Comparison of ENCODE assay signal across 12 cellular contexts in the genomic region with DNA sequence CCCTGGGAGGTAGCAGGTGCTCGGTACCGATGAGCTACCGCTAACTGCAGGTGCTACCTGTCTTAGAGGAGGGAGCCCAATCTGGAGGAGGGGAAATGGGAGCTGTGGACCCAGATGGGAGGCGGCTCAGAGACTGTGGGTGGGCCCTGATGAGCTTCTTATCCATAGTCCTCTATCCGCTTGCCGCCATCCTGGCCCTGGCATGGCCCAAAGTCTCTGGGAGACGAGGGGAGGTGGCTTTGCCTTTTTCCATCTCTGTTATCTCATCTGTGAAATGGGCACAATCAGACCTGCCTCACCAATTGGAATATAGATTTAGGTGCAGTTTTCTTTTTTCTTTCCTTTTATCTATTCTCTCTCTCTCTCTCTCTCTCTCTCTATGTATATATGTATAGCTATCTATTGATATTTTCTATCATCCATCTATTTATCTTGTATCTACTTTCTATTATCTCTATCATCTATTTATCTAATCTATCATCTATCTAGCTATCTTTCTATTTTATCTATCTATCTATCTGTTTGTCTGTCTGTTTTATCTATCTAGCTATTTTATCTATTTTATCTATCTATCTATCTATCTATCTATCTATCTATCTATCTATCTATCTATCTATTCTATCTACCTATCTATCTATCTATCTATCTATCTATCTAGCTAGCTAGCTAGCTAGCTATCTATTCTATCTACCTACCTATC. TPM values are rescaled to one million over a fixed set of nuclear protein-coding genes. Genes with fewer than 3 reads are reported as not detected.
A peak's percentile ranks its signal among the peaks of the same experiment; 100 is the strongest.
DNase-seq lines count a peak whose midpoint lies in the region; ATAC-seq and TF ChIP-seq lines count a peak whose summit lies in the region.
"Had no signal": no experiment of that assay in that cellular context is flagged by ENCODE, and none has a peak within 500 bp of the region (broad histone marks: within the 10 kb centered on the region; RNA-seq: fewer than 3 reads in every experiment).

No MANE protein-coding gene starts in this region.

- H3K4me3 ChIP-seq in BLaER1 (no peak overlapping the region), GM23338 (no peak overlapping the region), prostate gland (no peak overlapping the region), HAP-1 (no peak overlapping the region)

- H2AFZ ChIP-seq in GM23338, result no peak overlapping the region

- H3K27me3 Mint-ChIP-seq in GM23338 (ENCODE audit: insufficient read depth, low read depth, poor library complexity) (peaks cover 14% of the 10 kb centered on the region), endothelial cell (ENCODE audit: unreplicated experiment) (peaks cover 24% of the 10 kb centered on the region)

- H3K4me1 ChIP-seq in BLaER1 (peaks cover 69% of the 10 kb centered on the region), GM23338 (ENCODE audit: insufficient read depth) (peaks cover 7% of the 10 kb centered on the region; the same call in 1 of the 2 replicates), prostate gland (replicated peaks) (no peaks in the 10 kb centered on the region), HAP-1 (0 out of 2 replicates have a peak, but pooled peaks cover 3% of the 10 kb centered on the region)

- DNase-seq in GM23338 (ENCODE audit: low spot score), result peak; percentile 30
- no peak for DNase-seq in endothelial cell (ENCODE audit: low spot score)
- no peak for DNase-seq in prostate gland (ENCODE audit: low spot score)
- no peak for DNase-seq in HAP-1 (ENCODE audit: low spot score in 2 of 2)
- DNase-seq in HCEC 1CT, result no peak
- DNase-seq in ecto neural progenitor cell (ENCODE audit: low spot score), result no peak
- no peak for DNase-seq in SKM-1 (lab: John Stamatoyannopoulos, UW; ENCODE audit: unreplicated experiment)
- DNase-seq: activated CD4-positive, alpha-beta T cell treated with anti-CD3 and anti-CD28 coated beads for 48 hours; activated naive CD4-positive, alpha-beta T cell treated with anti-CD3 and anti-CD28 coated beads, Interleukin-2, amount 50 U/mL, for 16 hours; KG1; NCI-H2029 treated with DMSO at 0.1 percent for 48 hours had no signal

- 83% methylated on average over 7 of the region's 7 CpGs for WGBS in prostate gland

- peaks cover 11% of the 10 kb centered on the region for H3K36me3 Mint-ChIP-seq in GM23338 (ENCODE audit: low read depth)
- peaks cover 35% of the 10 kb centered on the region for H3K36me3 Mint-ChIP-seq in endothelial cell (ENCODE audit: low read depth, unreplicated experiment)

- TF ChIP-seq POLR2A in prostate gland (IDR thresholded peaks at IDR 0.05), result no peak

- no peak overlapping the region for H3K27ac Mint-ChIP-seq in GM23338
- peak overlapping the region; percentile 97 for H3K27ac Mint-ChIP-seq in endothelial cell (ENCODE audit: unreplicated experiment)

- H3K27me3 ChIP-seq in BLaER1, result no peaks in the 10 kb centered on the region
- no peaks in the 10 kb centered on the region for H3K27me3 ChIP-seq in GM23338 (ENCODE audit: insufficient read depth)
- H3K27me3 ChIP-seq in prostate gland (replicated peaks; ENCODE audit: insufficient read depth), result peaks cover 2% of the 10 kb centered on the region
- no peaks in the 10 kb centered on the region for H3K27me3 ChIP-seq in HAP-1 (ENCODE audit: low read depth)

- no peak overlapping the region for H3K4me3 Mint-ChIP-seq in GM23338
- no peak overlapping the region for H3K4me3 Mint-ChIP-seq in endothelial cell (ENCODE audit: unreplicated experiment)

- no peaks in the 10 kb centered on the region for H3F3A ChIP-seq in GM23338 (replicated peaks; ENCODE audit: low read depth)

- no peaks in the 10 kb centered on the region for H3K9me2 ChIP-seq in GM23338 (ENCODE audit: insufficient read depth)

- in situ Hi-C loops in HAP-1 (cut with MboI; ENCODE audit: low sequenced_read_pairs), result no loop called here

- no peak overlapping the region for H3K27ac ChIP-seq in BLaER1
- H3K27ac ChIP-seq in GM23338 (ENCODE audit: low read depth), result no peak overlapping the region
- H3K27ac ChIP-seq in prostate gland, result peak overlapping the region; percentile 59 to 69

- H3K79me2 ChIP-seq in GM23338 (replicated peaks; ENCODE audit: insufficient read depth), result no peaks in the 10 kb centered on the region

- no peak overlapping the region for H3K9ac ChIP-seq in BLaER1

- TF ChIP-seq CTCF in GM23338 (conservative IDR thresholded peaks at IDR 0.05; ENCODE audit: low read depth in 2 of 2) (no peak), endothelial cell (IDR thresholded peaks at IDR 0.05; ENCODE audit: unreplicated experiment) (no peak), prostate gland (IDR thresholded peaks at IDR 0.05) (no peak)

- H3K4me1 Mint-ChIP-seq in GM23338 (peaks cover 16% of the 10 kb centered on the region), endothelial cell (ENCODE audit: unreplicated experiment) (peaks cover 74% of the 10 kb centered on the region)

- intact Hi-C loops in prostate gland (cut with DNase I), result no loop called here

- no peaks in the 10 kb centered on the region for H3K36me3 ChIP-seq in BLaER1
- H3K36me3 ChIP-seq in GM23338 (ENCODE audit: insufficient read depth), result no peaks in the 10 kb centered on the region
- H3K36me3 ChIP-seq in prostate gland, result no peaks in the 10 kb centered on the region
- no peaks in the 10 kb centered on the region for H3K36me3 ChIP-seq in HAP-1 (replicated peaks)

- ATAC-seq in GM23338, result no peak

- H3K4me2 ChIP-seq in BLaER1 (0 out of 2 replicates have a peak overlapping the region, but pooled peaks have one; percentile 17), GM23338 (no peak overlapping the region)

- H4K20me1 ChIP-seq in BLaER1 (peaks cover 29% of the 10 kb centered on the region), GM23338 (replicated peaks; ENCODE audit: insufficient read depth) (no peaks in the 10 kb centered on the region)

- H3K9me3 ChIP-seq in BLaER1 (no peaks in the 10 kb centered on the region), prostate gland (no peaks in the 10 kb centered on the region), HAP-1 (no peaks in the 10 kb centered on the region)

- peaks cover 15% of the 10 kb centered on the region for H3K9me3 Mint-ChIP-seq in GM23338
- no peaks in the 10 kb centered on the region for H3K9me3 Mint-ChIP-seq in endothelial cell (ENCODE audit: unreplicated experiment)

TF ChIP-seq in GM23338, 12 proteins besides CTCF, POLR2A, EP300 and RAD21 (continues in another document):
- no peak for TF ChIP-seq REST (IDR thresholded peaks at IDR 0.05; ENCODE audit: unreplicated experiment)
- no peak for TF ChIP-seq ZNF331 (CRISPR knock-in tag; IDR thresholded peaks at IDR 0.05; ENCODE audit: low read depth)
- TF ChIP-seq POLR2AphosphoS5 (IDR thresholded peaks at IDR 0.05; ENCODE audit: low read depth), result no peak
- no peak for TF ChIP-seq ZNF114 (CRISPR knock-in tag; IDR thresholded peaks at IDR 0.05)
- TF ChIP-seq EZH2phosphoT487 (IDR thresholded peaks at IDR 0.05; ENCODE audit: unreplicated experiment), result no peak

RNA-seq across cellular contexts. Expression of gene TNFRSF1B, which starts 16.5 kb away (rescaled TPM):
- total RNA-seq in GM23338 (2014; rRNA removed; shearing (Covaris generic)), result 1.8 and 4.1 TPM in 2 replicates
- 0.68 and 0.91 TPM in 2 replicates for polyA plus RNA-seq in GM23338 (2016; fragmentation: Nextera tagmentation; extraction: Ambion mirVana)
- 142 TPM for total RNA-seq in endothelial cell (ENCODE audit: unreplicated experiment)
- 10 to 100 TPM; 10.9 to 18.4 TPM for total RNA-seq in prostate gland

RNA-seq across cellular contexts. Expression of gene VPS13D, which starts 46.6 kb away (rescaled TPM):
- 34.7 and 34.9 TPM in 2 replicates for total RNA-seq in GM23338 (2014; rRNA removed; shearing (Covaris generic))
- 7.5 and 10.7 TPM in 2 replicates for polyA plus RNA-seq in GM23338 (2016; fragmentation: Nextera tagmentation; extraction: Ambion mirVana)
- total RNA-seq in endothelial cell (ENCODE audit: unreplicated experiment) (37.8 TPM), prostate gland (10 to 100 TPM; 60.7 to 80.8 TPM)

Comparison
In these comparisons a context has a peak if more than half of its experiments do, and no peak if none do; other contexts are left out.
1. H3K27ac ChIP-seq: peak in prostate gland (2 of 2); none in BLaER1 (single experiment) and GM23338 (single experiment).